ENCODE assay signal across 21 cellular contexts in the genomic region with DNA sequence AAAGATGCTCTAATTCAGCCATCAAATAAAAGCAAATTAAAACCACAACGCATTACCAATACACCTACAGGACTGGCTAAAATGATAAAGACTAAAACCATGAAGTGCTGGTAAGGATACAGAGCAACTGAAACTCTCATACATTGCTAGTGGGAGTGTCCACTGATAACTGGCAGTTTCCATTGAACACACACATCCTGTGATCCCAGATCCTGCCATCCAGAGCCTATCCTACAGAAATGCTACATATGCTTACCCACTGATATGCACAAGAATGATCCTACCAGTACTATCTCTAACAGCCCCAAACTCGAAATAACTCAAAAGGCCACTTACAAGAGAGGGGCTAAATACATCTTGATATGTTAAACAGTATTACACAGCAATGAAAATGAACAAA.
DNase-seq lines count a peak whose midpoint lies in the region; ATAC-seq, FAIRE-seq and TF ChIP-seq lines count a peak whose summit lies in the region.
"Had no signal": no experiment of that assay in that cellular context is flagged by ENCODE, and none has a peak within 500 bp of the region (broad histone marks: within the 10 kb centered on the region; RNA-seq: fewer than 3 reads in every experiment).

No MANE protein-coding gene starts in this region.

- H3K36me3 ChIP-seq in BE2C (no peaks in the 10 kb centered on the region), GM12878 (ENCODE audit: control insufficient read depth in 2 of 2, insufficient read depth in 2 of 2, low read length in 1 of 2) (no peaks in the 10 kb centered on the region; a peak in 3 of 4 replicates)
- H3K36me3 ChIP-seq in CD4-positive, CD25-positive, alpha-beta regulatory T cell (ENCODE audit: control insufficient read depth, insufficient read depth, low read length): peaks cover 8% of the 10 kb centered on the region
- H3K36me3 ChIP-seq: esophagus muscularis mucosa, gastrocnemius medialis, HAP-1 had no signal

- peaks cover 93% of the 10 kb centered on the region for H3K79me2 ChIP-seq in GM12878 (ENCODE audit: control insufficient read depth, insufficient read depth, low read length)

- TF ChIP-seq EP300 in GM12878 (IDR thresholded peaks at IDR 0.05; ENCODE audit: borderline replicate concordance in 1 of 2, control insufficient read depth in 1 of 2, low read depth in 2 of 2, low read length in 2 of 2): no peak

- H3K4me1 ChIP-seq in BE2C: peaks cover 44% of the 10 kb centered on the region
- H3K4me1 ChIP-seq in CD4-positive, CD25-positive, alpha-beta regulatory T cell (ENCODE audit: control insufficient read depth, insufficient read depth, low read length, poor library complexity, severe bottlenecking): peaks cover 72% of the 10 kb centered on the region
- peaks cover 37% of the 10 kb centered on the region for H3K4me1 ChIP-seq in GM12878 (ENCODE audit: control insufficient read depth, insufficient read depth, low read length)

- H3K27me3 Mint-ChIP-seq in CD4-positive, CD25-positive, alpha-beta regulatory T cell: no peaks in the 10 kb centered on the region
- H3K27me3 Mint-ChIP-seq: central memory CD8-positive, alpha-beta T cell had no signal

- in situ Hi-C loops in GM12878 (cut with MboI): no loop called here
- in situ Hi-C loops in G401 (cut with HindIII; ENCODE audit: low sequenced_read_pairs): no loop called here

- H3K27me3 ChIP-seq in BE2C (no peaks in the 10 kb centered on the region), GM12878 (replicated peaks in 1 of 2; ENCODE audit: control insufficient read depth in 2 of 2, insufficient read depth in 2 of 2, low read length in 1 of 2) (no peaks in the 10 kb centered on the region), dorsolateral prefrontal cortex (no peaks in the 10 kb centered on the region)
- H3K27me3 ChIP-seq in CD4-positive, CD25-positive, alpha-beta regulatory T cell (ENCODE audit: control insufficient read depth, insufficient read depth, low read length): no peaks in the 10 kb centered on the region
- H3K27me3 ChIP-seq: esophagus muscularis mucosa, gastrocnemius medialis had no signal

- no peak for FAIRE-seq in GM12878 (lab: Jason Lieb, UNC)
- FAIRE-seq: urothelium cell line had no signal

- intact Hi-C loops in GM12878 (cut with micrococcal nuclease; ENCODE audit: unreplicated experiment): loop anchor here (5.0 kb wide), 1 partner anchor 80 kb away; a partner anchor contains a TSS
- intact Hi-C loops in dorsolateral prefrontal cortex (cut with DNase I): no loop called here

- no peak overlapping the region for H3K27ac ChIP-seq in CD4-positive, CD25-positive, alpha-beta regulatory T cell (ENCODE audit: insufficient read depth, low read length, poor library complexity, severe bottlenecking)
- peak overlapping the region; percentile 58; the same call in 1 of the 2 replicates for H3K27ac ChIP-seq in GM12878 (ENCODE audit: control insufficient read depth, insufficient read depth)
- no peak overlapping the region for H3K27ac ChIP-seq in dorsolateral prefrontal cortex
- H3K27ac ChIP-seq: esophagus muscularis mucosa, gastrocnemius medialis had no signal

- no peak overlapping the region for H3K9ac ChIP-seq in GM12878 (ENCODE audit: control insufficient read depth, insufficient read depth, low read length)

- H3K9me3 Mint-ChIP-seq in CD4-positive, CD25-positive, alpha-beta regulatory T cell: no peaks in the 10 kb centered on the region
- H3K9me3 Mint-ChIP-seq: central memory CD8-positive, alpha-beta T cell had no signal

- ATAC-seq in CD4-positive, CD25-positive, alpha-beta regulatory T cell (ENCODE audit: low read depth in 2 of 2): no peak
- ATAC-seq in GM12878: peak; percentile 27
- ATAC-seq in GM19455 (IDR thresholded peaks at IDR 0.05; ENCODE audit: unreplicated experiment): no peak
- ATAC-seq: gastrocnemius medialis had no signal

- WGBS in GM12878 (ENCODE audit: insufficient coverage, insufficient replicate concordance, low lambda C conversion rate, missing lambda C conversion rate): 25% methylated on average over 2 of the region's 2 CpGs

- TF ChIP-seq POLR2A in GM12878 (IDR thresholded peaks at IDR 0.05; ENCODE audit: low read depth, low read length): no peak

- BruUV-seq in GM12878 (replicated peaks; lab: Mats Ljungman, UMichigan): no TSS peak

- SMC1A ChIA-PET in GM12878 (lab: Charles Lee; ENCODE audit: uncharacterized antibody, unreplicated experiment): interaction anchor here (0.7 to 7.3 kb wide), 11 partner anchors 11 to 74 kb away, joined by 3 to 71 read pairs (median 9); no protein-coding TSS in a partner anchor

- RAD21 ChIA-PET in GM12878 (lab: Charles Lee; ENCODE audit: unreplicated experiment): interaction anchor here (1.0 to 4.9 kb wide), 8 partner anchors 10 to 80 kb away, joined by 3 to 37 read pairs (median 10); no protein-coding TSS in a partner anchor

- H2AFZ ChIP-seq in GM12878 (ENCODE audit: control insufficient read depth, low read depth, low read length): no peak overlapping the region

- H3K4me3 ChIP-seq in BE2C (ENCODE audit: low read depth, low read length): peak overlapping the region; percentile 40
- H3K4me3 ChIP-seq in CD4-positive, CD25-positive, alpha-beta regulatory T cell (ENCODE audit: low read depth, low read length): peak overlapping the region; percentile 65
- peak overlapping the region; percentile 66 for H3K4me3 ChIP-seq in GM12878
- no peak overlapping the region for H3K4me3 ChIP-seq in dorsolateral prefrontal cortex
- H3K4me3 ChIP-seq: esophagus muscularis mucosa, gastrocnemius medialis, HAP-1 had no signal

- H3K4me1 Mint-ChIP-seq in CD4-positive, CD25-positive, alpha-beta regulatory T cell: peaks cover 55 to 69% (median 66%) of the 10 kb centered on the region in 4 donors

- POLR2A ChIA-PET in GM12878 (lab: Charles Lee): interaction anchor here (1.3 kb wide), 1 partner anchor 14 kb away, joined by 5 read pairs; no protein-coding TSS in a partner anchor

- H3K36me3 Mint-ChIP-seq in CD4-positive, CD25-positive, alpha-beta regulatory T cell: peaks cover 9% of the 10 kb centered on the region

- no peaks in the 10 kb centered on the region for H4K20me1 ChIP-seq in GM12878 (ENCODE audit: control insufficient read depth, insufficient read depth)

- TF ChIP-seq CTCF in BE2C (IDR thresholded peaks at IDR 0.05; ENCODE audit: low read depth, low read length): no peak
- no peak for TF ChIP-seq CTCF in GM12878 (IDR thresholded peaks at IDR 0.05 in 2 of 3, conservative IDR thresholded peaks at IDR 0.05 in 1 of 3; ENCODE audit: control insufficient read depth in 2 of 3, extremely low read depth in 1 of 3, insufficient read depth in 1 of 3, low read depth in 3 of 3, low read length in 3 of 3)
- no peak for TF ChIP-seq CTCF in dorsolateral prefrontal cortex (IDR thresholded peaks at IDR 0.05 in 54 of 56, conservative IDR thresholded peaks at IDR 0.05 in 2 of 56; ENCODE audit: low read depth in 1 of 56, partially characterized antibody in 56 of 56)

- peak overlapping the region; percentile 74 for H3K4me2 ChIP-seq in GM12878 (ENCODE audit: control insufficient read depth, insufficient read depth)

- peak overlapping the region; percentile 72 to 84 (median 78) for H3K27ac Mint-ChIP-seq in CD4-positive, CD25-positive, alpha-beta regulatory T cell

- DNase-seq in BE2C: no peak
- no peak for DNase-seq in CD4-positive, CD25-positive, alpha-beta regulatory T cell
- DNase-seq in SK-N-DZ (ENCODE audit: low spot score): peak; percentile 63
- DNase-seq in GM12878 (ENCODE audit: low read depth, low spot score): no peak
- DNase-seq in dorsolateral prefrontal cortex: no peak
- no peak for DNase-seq in G401 (ENCODE audit: low spot score)
- DNase-seq in NCI-H146 (lab: John Stamatoyannopoulos, UW): no peak
- DNase-seq: activated CD4-positive, alpha-beta T cell treated with anti-CD3 and anti-CD28 coated beads, Interleukin-2, amount 50 U/mL, for 48 hours; aorta; COR-L47; effector CD4-positive, alpha-beta T cell; gastrocnemius medialis; kidney glomerular epithelial cell; NCI-H1436; NCI-H526; SW 1271 had no signal

- peak overlapping the region; percentile 34 to 87 (median 70) for H3K4me3 Mint-ChIP-seq in CD4-positive, CD25-positive, alpha-beta regulatory T cell
- H3K4me3 Mint-ChIP-seq: central memory CD8-positive, alpha-beta T cell had no signal

- CTCF ChIA-PET in GM12878 (lab: Yijun Ruan, JAX): interaction anchor here (1.1 to 1.7 kb wide), 2 partner anchors 9 to 15 kb away, joined by 3 to 4 read pairs; no protein-coding TSS in a partner anchor

- H3K9me3 ChIP-seq in BE2C: no peaks in the 10 kb centered on the region
- no peaks in the 10 kb centered on the region for H3K9me3 ChIP-seq in CD4-positive, CD25-positive, alpha-beta regulatory T cell (ENCODE audit: control insufficient read depth in 2 of 2, low read length in 2 of 2)
- no peaks in the 10 kb centered on the region; the same call in 2 of the 3 replicates for H3K9me3 ChIP-seq in GM12878 (replicated peaks; ENCODE audit: control insufficient read depth, insufficient read depth, low read length)
- H3K9me3 ChIP-seq: esophagus muscularis mucosa, gastrocnemius medialis, HAP-1 had no signal

- no peak for TF ChIP-seq RAD21 in GM12878 (IDR thresholded peaks at IDR 0.05; ENCODE audit: insufficient read depth, low read depth, low read length)

TF ChIP-seq in GM12878, 131 proteins besides CTCF, POLR2A, EP300 and RAD21:
- TF ChIP-seq, protein P1, sequence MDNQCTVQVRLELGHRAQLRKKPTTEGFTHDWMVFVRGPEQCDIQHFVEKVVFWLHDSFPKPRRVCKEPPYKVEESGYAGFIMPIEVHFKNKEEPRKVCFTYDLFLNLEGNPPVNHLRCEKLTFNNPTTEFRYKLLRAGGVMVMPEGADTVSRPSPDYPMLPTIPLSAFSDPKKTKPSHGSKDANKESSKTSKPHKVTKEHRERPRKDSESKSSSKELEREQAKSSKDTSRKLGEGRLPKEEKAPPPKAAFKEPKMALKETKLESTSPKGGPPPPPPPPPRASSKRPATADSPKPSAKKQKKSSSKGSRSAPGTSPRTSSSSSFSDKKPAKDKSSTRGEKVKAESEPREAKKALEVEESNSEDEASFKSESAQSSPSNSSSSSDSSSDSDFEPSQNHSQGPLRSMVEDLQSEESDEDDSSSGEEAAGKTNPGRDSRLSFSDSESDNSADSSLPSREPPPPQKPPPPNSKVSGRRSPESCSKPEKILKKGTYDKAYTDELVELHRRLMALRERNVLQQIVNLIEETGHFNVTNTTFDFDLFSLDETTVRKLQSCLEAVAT (IDR thresholded peaks at IDR 0.05): no peak
- TF ChIP-seq ETV6 (conservative IDR thresholded peaks at IDR 0.05 in 1 of 2, IDR thresholded peaks at IDR 0.05 in 1 of 2; ENCODE audit: borderline replicate concordance in 1 of 2, low read depth in 1 of 2) (no peak), RUNX3 (IDR thresholded peaks at IDR 0.05; ENCODE audit: low read length) (peak; percentile 46; the same call in 1 of the 2 replicates), RAD51 (IDR thresholded peaks at IDR 0.05) (no peak), NR2F1 (conservative IDR thresholded peaks at IDR 0.05) (no peak), GATAD2B (conservative IDR thresholded peaks at IDR 0.05; ENCODE audit: low read depth) (no peak), POLR2AphosphoS2 (IDR thresholded peaks at IDR 0.05; ENCODE audit: low read depth, low read length) (no peak), JUND (IDR thresholded peaks at IDR 0.05; ENCODE audit: low read depth, low read length) (no peak)

Comparison
In these comparisons a context has a peak if more than half of its experiments do, and no peak if none do; other contexts are left out.
1. H3K4me3 ChIP-seq: peak in BE2C (single experiment), CD4-positive, CD25-positive, alpha-beta regulatory T cell (single experiment) and GM12878 (single experiment); none in dorsolateral prefrontal cortex (0 of 59).